In genomic region chr13:52809310-52809769, GRCh38 we compare ENCODE assay signal across 7 cellular contexts. TPM values are rescaled to one million over a fixed set of nuclear protein-coding genes. Genes with fewer than 3 reads are reported as not detected.
DNase-seq lines count a peak whose midpoint lies in the region; ATAC-seq and TF ChIP-seq lines count a peak whose summit lies in the region.

No MANE protein-coding gene starts in this region.

- no peak overlapping the region for H2AK5ac ChIP-seq in H9 (ENCODE audit: insufficient read length, low read length)

- no peak overlapping the region for H3K14ac ChIP-seq in H9 (ENCODE audit: insufficient read depth, low read length)

- H3K9me3 ChIP-seq in H9 (ENCODE audit: control insufficient read depth, low read depth, low read length): no peaks in the 10 kb centered on the region
- no peaks in the 10 kb centered on the region for H3K9me3 ChIP-seq in Loucy (ENCODE audit: insufficient read depth, low read depth, low read length)
- no peaks in the 10 kb centered on the region for H3K9me3 ChIP-seq in RWPE2 (ENCODE audit: severe bottlenecking)

- H3K27ac Mint-ChIP-seq in H9 (no peak overlapping the region), immature natural killer cell (no peak overlapping the region)

- H3K4me1 Mint-ChIP-seq in H9 (peaks cover 21 to 23% of the 10 kb centered on the region in 2 experiments), immature natural killer cell (no peaks in the 10 kb centered on the region)

- H3K4me3 Mint-ChIP-seq in H9: no peak overlapping the region
- no peak overlapping the region for H3K4me3 Mint-ChIP-seq in immature natural killer cell

- H3K9ac ChIP-seq in H9 (ENCODE audit: extremely low read depth, insufficient read length, low read length): no peak overlapping the region
- no peak overlapping the region for H3K9ac ChIP-seq in Loucy (ENCODE audit: low read depth, low read length, poor library complexity, severe bottlenecking)

- DNase-seq in GM12864 (ENCODE audit: low read depth): no peak
- peak; percentile 84 for DNase-seq in H9
- DNase-seq in RWPE2 (ENCODE audit: low spot score): no peak
- DNase-seq in astrocyte of the cerebellum (ENCODE audit: low read depth): no peak
- peak; percentile 3 to 32 (median 25) for DNase-seq in immature natural killer cell
- DNase-seq in stimulated activated CD4-positive, alpha-beta T cell treated with anti-CD3 and anti-CD28 coated beads, Interleukin-4, amount 100 ng/mL, for 1 hour: peak; percentile 18

- H3K4me1 ChIP-seq in H9 (ENCODE audit: insufficient read depth, low read length) (peaks cover 2% of the 10 kb centered on the region; the same call in 1 of the 2 replicates), Loucy (ENCODE audit: insufficient read depth, low read length, poor library complexity, severe bottlenecking) (peaks cover 4% of the 10 kb centered on the region), RWPE2 (ENCODE audit: insufficient read depth, poor library complexity, severe bottlenecking) (peaks cover 2% of the 10 kb centered on the region)

- H3K27me3 ChIP-seq in H9 (ENCODE audit: insufficient read depth, low read length): no peaks in the 10 kb centered on the region
- peaks cover 4% of the 10 kb centered on the region for H3K27me3 ChIP-seq in Loucy (ENCODE audit: insufficient read depth, low read length, poor library complexity, severe bottlenecking)
- no peaks in the 10 kb centered on the region for H3K27me3 ChIP-seq in RWPE2 (ENCODE audit: insufficient read depth, poor library complexity, severe bottlenecking)

- H3K23ac ChIP-seq in H9 (ENCODE audit: insufficient read length, low read depth, low read length): no peak overlapping the region

- H3K4me2 ChIP-seq in H9 (ENCODE audit: insufficient read depth, insufficient read length, low read length) (no peak overlapping the region), Loucy (ENCODE audit: low read depth, low read length, poor library complexity, severe bottlenecking) (peak overlapping the region; percentile 29)

- H3K4me3 ChIP-seq in GM12864 (ENCODE audit: low read depth, low read length) (no peak overlapping the region), Loucy (ENCODE audit: low read length, poor library complexity, severe bottlenecking) (no peak overlapping the region), RWPE2 (ENCODE audit: severe bottlenecking) (no peak overlapping the region), astrocyte of the cerebellum (ENCODE audit: low read depth, low read length) (no peak overlapping the region)

- no peaks in the 10 kb centered on the region for H3F3A ChIP-seq in Loucy (ENCODE audit: low read depth)

- no peak overlapping the region for H2BK20ac ChIP-seq in H9 (ENCODE audit: low read depth, low read length, poor library complexity, severe bottlenecking)

- no CpG with 5 or more reads among the region's 3 CpGs for WGBS in H9 (ENCODE audit: extremely low coverage, insufficient read length, low lambda C conversion rate)

- H3K56ac ChIP-seq in H9 (ENCODE audit: insufficient read length, low read depth, low read length): no peak overlapping the region

- no peak overlapping the region for H2BK15ac ChIP-seq in H9 (ENCODE audit: low read depth, low read length)

- H3K36me3 ChIP-seq in Loucy (ENCODE audit: insufficient read depth, low read length) (no peaks in the 10 kb centered on the region), RWPE2 (ENCODE audit: low read depth) (no peaks in the 10 kb centered on the region)

- H4K5ac ChIP-seq in H9 (ENCODE audit: insufficient read length, low read depth, low read length): no peak overlapping the region

- H3T11ph ChIP-seq in H9 (ENCODE audit: low read length): no peak overlapping the region

- no peaks in the 10 kb centered on the region for H4K20me1 ChIP-seq in H9 (ENCODE audit: control insufficient read depth, insufficient read depth, insufficient read length)
- H4K20me1 ChIP-seq in Loucy (ENCODE audit: insufficient read depth, low read length, poor library complexity, severe bottlenecking): no peaks in the 10 kb centered on the region

- peak; percentile 71 for ATAC-seq in RWPE2 (ENCODE audit: low read depth)

- no peaks in the 10 kb centered on the region for H3K27me3 Mint-ChIP-seq in H9 (ENCODE audit: low read depth)
- peaks cover 4 to 8% (median 6%) of the 10 kb centered on the region in 3 donors for H3K27me3 Mint-ChIP-seq in immature natural killer cell (ENCODE audit: low read depth in 3 of 3)

- no peaks in the 10 kb centered on the region for H3K79me2 ChIP-seq in H9 (ENCODE audit: insufficient read depth, low read length)
- no peaks in the 10 kb centered on the region for H3K79me2 ChIP-seq in Loucy (ENCODE audit: insufficient read depth, low read length)

- H4K8ac ChIP-seq in H9 (replicated peaks; ENCODE audit: insufficient read length, low read depth, low read length): no peak overlapping the region

- H3K18ac ChIP-seq in H9 (ENCODE audit: insufficient read length, low read depth, low read length): no peak overlapping the region

- TF ChIP-seq CTCF in GM12864 (IDR thresholded peaks at IDR 0.05; ENCODE audit: low read depth, low read length, missing control alignments) (peak; percentile 88), H9 (conservative IDR thresholded peaks at IDR 0.05) (peak; percentile 93), Loucy (conservative IDR thresholded peaks at IDR 0.05; ENCODE audit: low read length) (peak; percentile 95), RWPE2 (IDR thresholded peaks at IDR 0.05; ENCODE audit: poor library complexity, severe bottlenecking) (peak; percentile 72), astrocyte of the cerebellum (IDR thresholded peaks at IDR 0.05; ENCODE audit: low read depth, low read length, missing control alignments) (peak; percentile 29)

- H3K27ac ChIP-seq in H9 (ENCODE audit: insufficient read length, low read depth, low read length): no peak overlapping the region
- H3K27ac ChIP-seq in RWPE2 (ENCODE audit: poor library complexity, severe bottlenecking): no peak overlapping the region

- H3K23me2 ChIP-seq in H9 (ENCODE audit: insufficient read length, low read depth, low read length, poor library complexity, severe bottlenecking): no peaks in the 10 kb centered on the region

- no peaks in the 10 kb centered on the region for H3K9me2 ChIP-seq in Loucy (replicated peaks; ENCODE audit: low read depth, low read length)

- H4K91ac ChIP-seq in H9 (ENCODE audit: insufficient read length, low read depth, low read length): no peak overlapping the region

- no peaks in the 10 kb centered on the region for H3K79me1 ChIP-seq in H9 (ENCODE audit: insufficient read depth, low read depth, low read length, poor library complexity, severe bottlenecking)

- in situ Hi-C loops in astrocyte of the cerebellum (cut with HindIII; ENCODE audit: low sequenced_read_pairs): no loop called here

- no peak overlapping the region for H3K4ac ChIP-seq in H9 (ENCODE audit: low read depth, low read length)

- H2BK12ac ChIP-seq in H9 (ENCODE audit: insufficient read length, low read depth, low read length): no peak overlapping the region

- H2BK120ac ChIP-seq in H9 (ENCODE audit: low read depth, low read length, poor library complexity, severe bottlenecking): no peak overlapping the region

- H2AFZ ChIP-seq in H9 (ENCODE audit: low read length): no peak overlapping the region
- peak overlapping the region; percentile 58 for H2AFZ ChIP-seq in Loucy (ENCODE audit: low read length)

- H3K36me3 Mint-ChIP-seq in H9 (ENCODE audit: insufficient read depth in 1 of 3, low read depth in 3 of 3) (no peaks in the 10 kb centered on the region), immature natural killer cell (no peaks in the 10 kb centered on the region)

- H3K9me3 Mint-ChIP-seq in H9 (peaks cover 0 to 2% of the 10 kb centered on the region in 2 experiments; a peak in 4 of 5 replicates), immature natural killer cell (no peaks in the 10 kb centered on the region)

- H2BK5ac ChIP-seq in H9 (ENCODE audit: insufficient read length, low read length): no peak overlapping the region

RNA-seq across cellular contexts. Expression of gene PCDH8, which starts 39.1 kb away (rescaled TPM):
- total RNA-seq in H9 (2021): 2.1 and 3.2 TPM in 2 replicates
- not detected for polyA plus RNA-seq in immature natural killer cell

Comparison
In these comparisons a context has a peak if more than half of its experiments do, and no peak if none do; other contexts are left out.
1. DNase-seq: peak in H9 (single experiment), immature natural killer cell (3 of 3) and stimulated activated CD4-positive, alpha-beta T cell treated with anti-CD3 and anti-CD28 coated beads, Interleukin-4, amount 100 ng/mL, for 1 hour (single experiment); none in GM12864 (single experiment), RWPE2 (single experiment) and astrocyte of the cerebellum (single experiment).
2. CTCF ChIP-seq: peak in every context shown above with its lines; median percentile 95 in Loucy; 93 in H9; 88 in GM12864; 72 in RWPE2; 29 in astrocyte of the cerebellum.